Comparison of ENCODE assay signal across 24 cellular contexts in the genomic region with DNA sequence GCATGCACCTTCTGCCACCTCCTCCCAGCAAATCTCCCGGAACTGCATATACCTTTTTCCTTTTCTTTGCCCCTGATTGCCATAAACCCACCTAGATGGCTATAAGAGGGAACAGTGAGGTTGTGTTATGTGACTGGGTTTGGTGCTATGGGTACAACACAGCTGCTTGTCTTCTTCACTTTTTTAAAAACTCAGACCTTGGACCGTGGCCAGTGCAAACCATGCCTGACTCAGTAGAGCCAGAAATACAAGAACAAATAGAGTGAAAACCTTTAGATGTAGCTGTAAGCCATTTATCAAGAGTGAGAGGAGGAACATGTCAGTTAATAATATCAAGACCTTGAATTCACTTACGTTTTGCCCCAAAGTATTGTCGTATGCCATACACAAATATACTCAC.
"Had no signal": no experiment of that assay in that cellular context is flagged by ENCODE, and none has a peak within 500 bp of the region (broad histone marks: within the 10 kb centered on the region; RNA-seq: fewer than 3 reads in every experiment).

No MANE protein-coding gene starts in this region.

- H3K4me3 ChIP-seq: gastrocnemius medialis, lung had no signal

- ATAC-seq: activated CD8-positive, alpha-beta T cell treated with anti-CD3 and anti-CD28 coated beads for 36 hours; gastrocnemius medialis; left cardiac atrium; stimulated activated naive B cell treated with anti-CD40 and anti-IgM and Interleukin-4, amounts not matched to agents 10 μg/mL and 1 μg/mL and 100 μg/mL, for 72 hours; T-cell had no signal

- FAIRE-seq: endometrium, urothelium cell line had no signal

- H3K27me3 ChIP-seq: brain microvascular endothelial cell, gastrocnemius medialis had no signal

- H3K4me1 ChIP-seq: gastrocnemius medialis had no signal

- DNase-seq: activated B cell treated with CpG ODN at 0.5 μM for 24 hours; activated CD4-positive, alpha-beta T cell treated with anti-CD3 and anti-CD28 coated beads for 4 hours; activated CD8-positive, alpha-beta T cell treated with anti-CD3 and anti-CD28 coated beads for 36 hours; activated naive CD4-positive, alpha-beta T cell treated with Interleukin-2 at 50 U/mL for 16 hours; activated naive CD8-positive, alpha-beta T cell treated with anti-CD3 and anti-CD28 coated beads, Interleukin-2, amount 10 ng/mL, durations not matched to agents 7 days and 5 days; activated T-cell treated with anti-CD3 and anti-CD28 coated beads, Interleukin-2, amount 50 U/mL, for 1 hour; amygdala; brain microvascular endothelial cell; cortex of kidney; gastrocnemius medialis; head of caudate nucleus; immature natural killer cell; left cardiac atrium; midbrain; nephron progenitor cell; nucleus accumbens; posterior cingulate gyrus; retina; stimulated activated naive B cell treated with anti-CD40 and anti-IgM and Interleukin-4, amounts not matched to agents 10 μg/mL and 1 μg/mL and 100 μg/mL, for 72 hours; T-cell; T-helper 9 cell had no signal

- H3K9me3 ChIP-seq: gastrocnemius medialis had no signal

- H3K36me3 ChIP-seq: brain microvascular endothelial cell, gastrocnemius medialis had no signal

- H3K27ac ChIP-seq: brain microvascular endothelial cell, gastrocnemius medialis had no signal
